ENCODE assay signal across 8 cellular contexts in the genomic region with DNA sequence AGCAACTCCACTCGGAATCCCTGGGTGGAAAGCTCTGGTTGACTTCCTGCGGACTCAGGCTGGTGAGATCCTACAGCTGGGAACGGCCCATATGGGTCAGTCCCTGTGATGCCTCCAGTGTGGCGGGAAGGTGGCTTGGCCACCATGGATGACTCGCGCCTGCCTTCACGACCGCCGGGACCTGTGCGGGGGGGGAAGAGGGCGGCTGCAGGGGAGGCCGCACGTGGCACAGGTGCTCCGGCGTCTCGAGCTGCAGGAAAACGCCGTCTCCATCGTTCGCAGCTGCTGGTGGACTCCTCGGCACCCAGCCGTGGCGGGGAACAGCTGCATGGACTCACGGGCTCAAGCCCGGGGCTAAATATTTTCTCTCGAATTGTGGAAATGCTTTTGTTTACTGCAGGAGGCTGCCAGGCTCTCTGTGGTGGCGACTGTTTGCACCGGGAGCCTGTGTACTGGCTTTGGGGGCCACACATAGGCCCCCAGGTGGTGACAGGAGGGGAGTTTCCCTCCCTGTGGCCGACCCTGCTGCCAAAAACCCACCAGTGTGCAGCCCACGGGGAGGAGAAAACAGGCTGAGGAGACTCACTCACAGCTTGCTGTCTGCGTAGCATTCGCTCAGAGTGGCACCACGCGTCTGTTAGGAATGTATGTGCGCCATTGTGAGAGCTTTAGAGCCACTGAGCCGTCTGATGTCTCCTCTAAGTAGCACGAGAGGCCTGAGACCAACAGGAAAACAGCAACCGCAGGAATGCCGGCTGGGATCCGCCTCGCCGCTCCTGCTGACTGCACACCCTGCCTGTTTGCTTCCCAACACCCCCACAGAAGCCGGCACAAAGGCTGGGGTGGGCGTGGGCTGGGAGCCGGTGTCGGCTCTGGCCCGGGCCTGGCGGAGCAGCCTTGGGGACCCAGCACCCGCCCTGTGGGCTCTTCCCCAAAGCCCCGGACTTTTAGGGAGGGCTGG.
DNase-seq lines count a peak whose midpoint lies in the region; ATAC-seq and TF ChIP-seq lines count a peak whose summit lies in the region.

No MANE protein-coding gene starts in this region.

- H3K4me3 ChIP-seq in RWPE2 (ENCODE audit: severe bottlenecking) (no peak overlapping the region), sigmoid colon (peak overlapping the region in 3 of 4 donors; percentile 5 to 20 (median 8))

- WGBS in sigmoid colon, 2 donors, result 66 to 72% methylated on average over 50 of the region's 50 CpGs

- H3K27ac ChIP-seq in RWPE2 (ENCODE audit: poor library complexity, severe bottlenecking), result no peak overlapping the region
- peak overlapping the region in 3 of 4 donors; percentile 71 to 74 (median 73) for H3K27ac ChIP-seq in sigmoid colon

- H3K36me3 ChIP-seq in RWPE2 (ENCODE audit: low read depth) (no peaks in the 10 kb centered on the region), sigmoid colon (peaks cover 9 to 25% (median 14%) of the 10 kb centered on the region in 4 donors)

- H3K27me3 ChIP-seq in RWPE2 (ENCODE audit: insufficient read depth, poor library complexity, severe bottlenecking), result no peaks in the 10 kb centered on the region
- H3K27me3 ChIP-seq in sigmoid colon, result no peaks in the 10 kb centered on the region

- H3K9me3 ChIP-seq in RWPE2 (ENCODE audit: severe bottlenecking), result no peaks in the 10 kb centered on the region
- no peaks in the 10 kb centered on the region for H3K9me3 ChIP-seq in sigmoid colon

- TF ChIP-seq POLR2A in sigmoid colon (IDR thresholded peaks at IDR 0.05), result no peak

- TF ChIP-seq EP300 in sigmoid colon (IDR thresholded peaks at IDR 0.05), result no peak

- peak; percentile 85 for ATAC-seq in RWPE2 (ENCODE audit: low read depth)
- ATAC-seq in HG03469 (IDR thresholded peaks at IDR 0.05; ENCODE audit: unreplicated experiment), result no peak
- no peak for ATAC-seq in GM21447 (IDR thresholded peaks at IDR 0.05; ENCODE audit: unreplicated experiment)

- H3K4me1 ChIP-seq in RWPE2 (ENCODE audit: insufficient read depth, poor library complexity, severe bottlenecking), result no peaks in the 10 kb centered on the region
- peaks cover 0 to 27% (median 25%) of the 10 kb centered on the region in 4 donors for H3K4me1 ChIP-seq in sigmoid colon

- TF ChIP-seq CTCF in RWPE2 (IDR thresholded peaks at IDR 0.05; ENCODE audit: poor library complexity, severe bottlenecking) (no peak), sigmoid colon (IDR thresholded peaks at IDR 0.05) (no peak)

- intact Hi-C loops in sigmoid colon (cut with DNase I), result no loop called here

- DNase-seq in GM03348 (ENCODE audit: low spot score), result peak; percentile 97
- DNase-seq in RWPE2 (ENCODE audit: low spot score), result peak; percentile 58
- DNase-seq in foreskin melanocyte, result peak; percentile 84
- DNase-seq in sigmoid colon, result peak; percentile 71
- DNase-seq in NCI-H526 treated with DMSO at 0.1 percent for 48 hours (lab: John Stamatoyannopoulos, UW), result no peak
- DNase-seq in stimulated activated CD8-positive, alpha-beta memory T cell treated with anti-CD3 and anti-CD28 coated beads, Interleukin-4, amount 100 ng/mL, for 48 hours, result no peak

Comparison
In these comparisons a context has a peak if more than half of its experiments do, and no peak if none do; other contexts are left out.
1. DNase-seq: peak in GM03348 (single experiment), RWPE2 (single experiment), foreskin melanocyte (single experiment) and sigmoid colon (single experiment); none in NCI-H526 treated with DMSO at 0.1 percent for 48 hours (single experiment) and stimulated activated CD8-positive, alpha-beta memory T cell treated with anti-CD3 and anti-CD28 coated beads, Interleukin-4, amount 100 ng/mL, for 48 hours (single experiment).